In the genomic region with DNA sequence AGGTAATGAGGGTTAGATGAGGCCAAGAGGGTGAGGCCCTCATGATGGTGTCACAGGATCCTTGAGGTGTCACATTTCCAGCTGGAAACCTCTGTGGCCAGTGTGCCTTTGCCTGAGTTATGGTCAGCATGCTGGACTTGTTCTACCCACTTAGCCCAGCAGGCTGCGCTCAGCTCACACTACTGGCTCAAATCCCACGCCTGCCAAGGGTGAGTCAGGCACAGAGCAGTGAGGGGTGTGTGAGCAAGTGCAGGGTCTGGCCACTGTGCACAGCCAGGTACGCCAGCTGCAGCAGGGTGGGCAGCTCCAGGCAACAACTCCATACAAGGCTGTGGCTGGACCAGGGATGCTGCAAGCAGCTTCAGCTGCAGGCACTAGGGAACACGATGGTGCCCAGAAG, we compare ENCODE assay signal across 10 cellular contexts.
DNase-seq lines count a peak whose midpoint lies in the region; ATAC-seq and TF ChIP-seq lines count a peak whose summit lies in the region.
"Had no signal": no experiment of that assay in that cellular context is flagged by ENCODE, and none has a peak within 500 bp of the region (broad histone marks: within the 10 kb centered on the region; RNA-seq: fewer than 3 reads in every experiment).

No MANE protein-coding gene starts in this region.

- ATAC-seq in SK-N-SH treated with all-trans-retinoic acid at 6 μM for 48 hours (no peak), heart left ventricle (peak; percentile 73 to 88 (median 84)), HG02588 (IDR thresholded peaks at IDR 0.05; ENCODE audit: unreplicated experiment) (no peak), HG03354 (IDR thresholded peaks at IDR 0.05; ENCODE audit: poor library complexity, severe bottlenecking, unreplicated experiment) (no peak)
- ATAC-seq in stimulated activated memory B cell treated with anti-CD40 and anti-IgM and Interleukin-4, amounts not matched to agents 10 μg/mL and 1 μg/mL and 100 μg/mL, for 72 hours = peak; percentile 39

- H3K27me3 ChIP-seq in SK-N-SH (ENCODE audit: insufficient read depth) (no peaks in the 10 kb centered on the region), heart left ventricle (no peaks in the 10 kb centered on the region)

- DNase-seq in SK-N-SH (peak; percentile 35), OCI-M1 (lab: John Stamatoyannopoulos, UW) (peak; percentile 62), heart left ventricle (peak in 4 of 5 donors; percentile 11 to 59 (median 45)), CD14-positive monocyte (ENCODE audit: low spot score) (no peak)
- DNase-seq: DND-41 had no signal

- WGBS in SK-N-SH (ENCODE audit: low lambda C conversion rate) = 17% methylated on average over 2 of the region's 4 CpGs
- WGBS in heart left ventricle, 4 donors = 51 to 72% (median 63%) methylated on average over 4 of the region's 4 CpGs

- H3K9me3 Mint-ChIP-seq in stimulated activated memory B cell treated with anti-CD40 and anti-IgM and Interleukin-4, amounts not matched to agents 10 μg/mL and 1 μg/mL and 100 μg/mL, for 72 hours = peaks cover 4% of the 10 kb centered on the region
- H3K9me3 Mint-ChIP-seq in CD14-positive monocyte = no peaks in the 10 kb centered on the region

- H3K27ac Mint-ChIP-seq in stimulated activated memory B cell treated with anti-CD40 and anti-IgM and Interleukin-4, amounts not matched to agents 10 μg/mL and 1 μg/mL and 100 μg/mL, for 72 hours = no peak overlapping the region
- H3K27ac Mint-ChIP-seq in CD14-positive monocyte = no peak overlapping the region
- H3K27ac Mint-ChIP-seq: memory B cell had no signal

- no peak overlapping the region for H3K4me3 Mint-ChIP-seq in stimulated activated memory B cell treated with anti-CD40 and anti-IgM and Interleukin-4, amounts not matched to agents 10 μg/mL and 1 μg/mL and 100 μg/mL, for 72 hours
- H3K4me3 Mint-ChIP-seq in CD14-positive monocyte = no peak overlapping the region
- H3K4me3 Mint-ChIP-seq: memory B cell had no signal

- POLR2A ChIA-PET in SK-N-SH (lab: Yijun Ruan, JAX) = no interaction called here

- H3K4me2 ChIP-seq in SK-N-SH = no peak overlapping the region

- H3K4me1 ChIP-seq in SK-N-SH (ENCODE audit: control insufficient read depth in 1 of 2, insufficient read depth in 2 of 2, low read depth in 1 of 2, low read length in 1 of 2) (no peaks in the 10 kb centered on the region), heart left ventricle (no peaks in the 10 kb centered on the region)

- no peaks in the 10 kb centered on the region for H3K4me1 Mint-ChIP-seq in stimulated activated memory B cell treated with anti-CD40 and anti-IgM and Interleukin-4, amounts not matched to agents 10 μg/mL and 1 μg/mL and 100 μg/mL, for 72 hours
- H3K4me1 Mint-ChIP-seq in CD14-positive monocyte = no peaks in the 10 kb centered on the region
- H3K4me1 Mint-ChIP-seq: memory B cell had no signal

- H3K27ac ChIP-seq in SK-N-SH (ENCODE audit: low read depth in 2 of 2, low read length in 1 of 2) (no peak overlapping the region), heart left ventricle (no peak overlapping the region)

- H3K9me3 ChIP-seq in SK-N-SH (no peaks in the 10 kb centered on the region), heart left ventricle (no peaks in the 10 kb centered on the region)

- H3K9ac ChIP-seq in SK-N-SH = no peak overlapping the region

- H2AFZ ChIP-seq in SK-N-SH (ENCODE audit: low read depth) = no peak overlapping the region

- TF ChIP-seq EP300 in SK-N-SH (IDR thresholded peaks at IDR 0.05; ENCODE audit: borderline replicate concordance in 1 of 2, low read depth in 1 of 2, low read length in 1 of 2) = no peak

- TF ChIP-seq POLR2A in heart left ventricle (IDR thresholded peaks at IDR 0.05) = no peak

- CTCF ChIA-PET in SK-N-SH (lab: Yijun Ruan, JAX) = interaction anchor here (0.6 to 5.0 kb wide), 30 partner anchors 8 to 825 kb away, joined by 3 to 84 read pairs (median 4); no protein-coding TSS in a partner anchor

- no peaks in the 10 kb centered on the region for H3F3A ChIP-seq in SK-N-SH (replicated peaks; ENCODE audit: insufficient read depth)

- no peaks in the 10 kb centered on the region for H3K79me2 ChIP-seq in SK-N-SH (ENCODE audit: insufficient read depth)

- H4K20me1 ChIP-seq in SK-N-SH (ENCODE audit: insufficient read depth) = no peaks in the 10 kb centered on the region

- H3K4me3 ChIP-seq in SK-N-SH (ENCODE audit: low read depth in 2 of 2, low read length in 1 of 2) (no peak overlapping the region; a peak in 1 of 4 replicates), heart left ventricle (no peak overlapping the region)

- H3K36me3 ChIP-seq in SK-N-SH (replicated peaks in 1 of 2; ENCODE audit: control insufficient read depth in 1 of 2, insufficient read depth in 2 of 2, low read length in 1 of 2) (no peaks in the 10 kb centered on the region), heart left ventricle (no peaks in the 10 kb centered on the region)

- no peaks in the 10 kb centered on the region for H3K27me3 Mint-ChIP-seq in stimulated activated memory B cell treated with anti-CD40 and anti-IgM and Interleukin-4, amounts not matched to agents 10 μg/mL and 1 μg/mL and 100 μg/mL, for 72 hours
- H3K27me3 Mint-ChIP-seq in CD14-positive monocyte (ENCODE audit: low read depth in 3 of 3) = peaks cover 0 to 3% (median 0%) of the 10 kb centered on the region in 3 donors
- H3K27me3 Mint-ChIP-seq: memory B cell had no signal

- intact Hi-C loops in heart left ventricle (cut with DNase I) (loop anchor here in 9 of 10 donors (2.0 to 10.0 kb wide), 4 partner anchors 371 to 631 kb away; no protein-coding TSS in a partner anchor), CD14-positive monocyte (cut with micrococcal nuclease) (no loop called here)

- TF ChIP-seq CTCF in SK-N-SH (IDR thresholded peaks at IDR 0.05) (peak; percentile 44), heart left ventricle (IDR thresholded peaks at IDR 0.05) (peak in 11 of 12 donors; percentile 13 to 58 (median 42)), CD14-positive monocyte (IDR thresholded peaks at IDR 0.05) (no peak)

- TF ChIP-seq RAD21 in SK-N-SH (IDR thresholded peaks at IDR 0.05; ENCODE audit: low read length) = peak; percentile 84

- no peaks in the 10 kb centered on the region for H3K9me2 ChIP-seq in SK-N-SH

- H3K36me3 Mint-ChIP-seq in stimulated activated memory B cell treated with anti-CD40 and anti-IgM and Interleukin-4, amounts not matched to agents 10 μg/mL and 1 μg/mL and 100 μg/mL, for 72 hours = no peaks in the 10 kb centered on the region
- no peaks in the 10 kb centered on the region for H3K36me3 Mint-ChIP-seq in CD14-positive monocyte
- H3K36me3 Mint-ChIP-seq: memory B cell had no signal

TF ChIP-seq in SK-N-SH, 30 proteins besides CTCF, POLR2A, EP300 and RAD21:
- TF ChIP-seq SMC3 (IDR thresholded peaks at IDR 0.05; ENCODE audit: low read depth, low read length) = peak; percentile 78; the same call in 1 of the 2 replicates
- TF ChIP-seq, protein P1, sequence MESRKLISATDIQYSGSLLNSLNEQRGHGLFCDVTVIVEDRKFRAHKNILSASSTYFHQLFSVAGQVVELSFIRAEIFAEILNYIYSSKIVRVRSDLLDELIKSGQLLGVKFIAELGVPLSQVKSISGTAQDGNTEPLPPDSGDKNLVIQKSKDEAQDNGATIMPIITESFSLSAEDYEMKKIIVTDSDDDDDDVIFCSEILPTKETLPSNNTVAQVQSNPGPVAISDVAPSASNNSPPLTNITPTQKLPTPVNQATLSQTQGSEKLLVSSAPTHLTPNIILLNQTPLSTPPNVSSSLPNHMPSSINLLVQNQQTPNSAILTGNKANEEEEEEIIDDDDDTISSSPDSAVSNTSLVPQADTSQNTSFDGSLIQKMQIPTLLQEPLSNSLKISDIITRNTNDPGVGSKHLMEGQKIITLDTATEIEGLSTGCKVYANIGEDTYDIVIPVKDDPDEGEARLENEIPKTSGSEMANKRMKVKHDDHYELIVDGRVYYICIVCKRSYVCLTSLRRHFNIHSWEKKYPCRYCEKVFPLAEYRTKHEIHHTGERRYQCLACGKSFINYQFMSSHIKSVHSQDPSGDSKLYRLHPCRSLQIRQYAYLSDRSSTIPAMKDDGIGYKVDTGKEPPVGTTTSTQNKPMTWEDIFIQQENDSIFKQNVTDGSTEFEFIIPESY (IDR thresholded peaks at IDR 0.05; ENCODE audit: borderline replicate concordance, low read depth) = no peak

TF ChIP-seq in SK-N-SH treated with all-trans-retinoic acid at 6 μM for 48 hours, 23 proteins besides CTCF, POLR2A, EP300 and RAD21:
- no peak for TF ChIP-seq ESRRG (CRISPR knock-in tag; IDR thresholded peaks at IDR 0.05)
- no peak for TF ChIP-seq BACH2 (CRISPR knock-in tag; IDR thresholded peaks at IDR 0.05; ENCODE audit: borderline replicate concordance)
- no peak for TF ChIP-seq ZFP3 (CRISPR knock-in tag; IDR thresholded peaks at IDR 0.05)
- no peak for TF ChIP-seq CSDC2 (CRISPR knock-in tag; IDR thresholded peaks at IDR 0.05)

Comparison
In these comparisons a context has a peak if more than half of its experiments do, and no peak if none do; other contexts are left out.
1. ATAC-seq: peak in heart left ventricle (4 of 4) and stimulated activated memory B cell treated with anti-CD40 and anti-IgM and Interleukin-4, amounts not matched to agents 10 μg/mL and 1 μg/mL and 100 μg/mL, for 72 hours (single experiment); none in SK-N-SH treated with all-trans-retinoic acid at 6 μM for 48 hours (single experiment), HG02588 (single experiment) and HG03354 (single experiment).
2. intact Hi-C loops: an anchor here in heart left ventricle (2.0 to 10.0 kb wide); none called in CD14-positive monocyte.